9 cellular contexts compared by ENCODE assay signal in the genomic region with DNA sequence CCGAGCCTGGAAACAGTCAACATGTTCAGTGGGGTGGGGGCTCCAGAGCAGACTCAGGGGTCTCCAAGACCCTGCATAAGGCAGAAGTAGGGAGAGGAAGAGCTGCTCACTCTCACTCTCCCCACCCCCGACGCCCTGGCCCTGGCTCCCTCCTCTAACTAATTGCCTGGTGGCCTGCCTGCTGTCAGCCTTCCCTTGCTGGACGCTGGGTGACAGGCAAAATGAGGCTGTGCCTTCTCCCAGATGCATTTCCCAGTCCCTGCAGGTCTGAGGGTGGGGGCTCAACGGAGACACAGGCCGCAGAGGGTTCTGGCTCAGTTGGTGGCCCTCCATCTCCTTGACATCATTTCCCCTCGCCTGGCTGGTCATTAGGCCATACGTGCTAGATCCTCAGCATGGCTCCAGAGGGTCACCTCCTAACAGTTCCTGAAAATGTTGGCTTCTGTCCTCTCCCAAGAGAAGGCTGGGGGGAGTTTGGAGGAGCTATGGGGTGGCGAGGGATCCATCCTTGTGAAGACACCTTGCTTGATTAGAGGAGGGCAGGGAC. TPM values are rescaled to one million over a fixed set of nuclear protein-coding genes. Genes with fewer than 3 reads are reported as not detected.
DNase-seq lines count a peak whose midpoint lies in the region; ATAC-seq and TF ChIP-seq lines count a peak whose summit lies in the region.
"Had no signal": no experiment of that assay in that cellular context is flagged by ENCODE, and none has a peak within 500 bp of the region (broad histone marks: within the 10 kb centered on the region; RNA-seq: fewer than 3 reads in every experiment).

No MANE protein-coding gene starts in this region.

- 51 to 85% methylated on average over 4 to 5 of the region's 9 CpGs for WGBS in esophagus squamous epithelium, 2 donors

- no peak for DNase-seq in GM12864 (ENCODE audit: low read depth)
- DNase-seq in Peyer's patch = no peak
- no peak for DNase-seq in esophagus squamous epithelium (lab: John Stamatoyannopoulos, UW)
- no peak for DNase-seq in dedifferentiated amniotic fluid mesenchymal stem cell (ENCODE audit: extremely low spot score)
- no peak for DNase-seq in DMS153 treated with DMSO at 0.1 percent for 48 hours (lab: John Stamatoyannopoulos, UW; ENCODE audit: unreplicated experiment)

- TF ChIP-seq CTCF in GM12864 (IDR thresholded peaks at IDR 0.05; ENCODE audit: low read depth, low read length, missing control alignments) (no peak), Peyer's patch (IDR thresholded peaks at IDR 0.05) (no peak), esophagus squamous epithelium (IDR thresholded peaks at IDR 0.05) (no peak)

- no peak for TF ChIP-seq POLR2A in Peyer's patch (IDR thresholded peaks at IDR 0.05)
- TF ChIP-seq POLR2A in esophagus squamous epithelium (IDR thresholded peaks at IDR 0.05) = no peak

- H3K9ac ChIP-seq in rectal smooth muscle tissue (ENCODE audit: low read length) = peak overlapping the region; percentile 22

- H3K4me3 ChIP-seq in GM12864 (ENCODE audit: low read depth, low read length) = peak overlapping the region; percentile 84
- peak overlapping the region; percentile 69 to 97 (median 74) for H3K4me3 ChIP-seq in Peyer's patch
- H3K4me3 ChIP-seq in esophagus squamous epithelium = peak overlapping the region; percentile 0 to 70 (median 50)
- H3K4me3 ChIP-seq in rectal smooth muscle tissue (ENCODE audit: low read length) = peak overlapping the region; percentile 53

- ATAC-seq in HG03432 (IDR thresholded peaks at IDR 0.05; ENCODE audit: unreplicated experiment) = no peak
- ATAC-seq in HG02981 (IDR thresholded peaks at IDR 0.05; ENCODE audit: unreplicated experiment) = no peak

- intact Hi-C loops in esophagus squamous epithelium (cut with DNase I) = loop anchor here (5.0 kb wide), 1 partner anchor 49 kb away; no protein-coding TSS in a partner anchor

- H3K36me3 ChIP-seq in Peyer's patch (no peaks in the 10 kb centered on the region), esophagus squamous epithelium (no peaks in the 10 kb centered on the region), rectal smooth muscle tissue (ENCODE audit: control insufficient read depth, insufficient read depth, low read length) (no peaks in the 10 kb centered on the region)

- peaks cover 0 to 7% of the 10 kb centered on the region in 2 donors for H3K27me3 ChIP-seq in Peyer's patch
- peaks cover 0 to 36% (median 3%) of the 10 kb centered on the region in 4 donors for H3K27me3 ChIP-seq in esophagus squamous epithelium
- H3K27me3 ChIP-seq in rectal smooth muscle tissue (ENCODE audit: control insufficient read depth, insufficient read depth, low read length) = no peaks in the 10 kb centered on the region

- H3K9me3 ChIP-seq in Peyer's patch (no peaks in the 10 kb centered on the region), esophagus squamous epithelium (no peaks in the 10 kb centered on the region)

- H3K27ac ChIP-seq in Peyer's patch (peak overlapping the region; percentile 73 to 96 (median 86)), esophagus squamous epithelium (peak overlapping the region; percentile 70 to 95 (median 84)), rectal smooth muscle tissue (ENCODE audit: low read depth, low read length) (no peak overlapping the region)

- H3K4me1 ChIP-seq in Peyer's patch = peaks cover 0 to 26% (median 17%) of the 10 kb centered on the region in 4 donors
- peaks cover 18 to 92% (median 35%) of the 10 kb centered on the region in 3 donors for H3K4me1 ChIP-seq in esophagus squamous epithelium
- H3K4me1 ChIP-seq in rectal smooth muscle tissue (ENCODE audit: control insufficient read depth, insufficient read depth, low read length) = no peaks in the 10 kb centered on the region

RNA-seq across cellular contexts. Expression of a gene that starts 1.4 kb away (rescaled TPM):
- total RNA-seq in Peyer's patch = 10 to 100 TPM in 3 of 4 donors, 1 to 10 TPM in 1; 9.3 to 45.4 (median 15.8) TPM
- 10 to 100 TPM in 2 of 4 donors, 1 to 10 TPM in 2; 3.5 to 16.8 (median 6.9) TPM for total RNA-seq in esophagus squamous epithelium

RNA-seq across cellular contexts. Expression of a gene that starts 38.8 kb away (rescaled TPM):
- total RNA-seq in Peyer's patch (not detected), esophagus squamous epithelium (not detected)
- total RNA-seq: endothelial cell of umbilical vein had no signal
